16 cellular contexts compared by ENCODE assay signal in the genomic region with DNA sequence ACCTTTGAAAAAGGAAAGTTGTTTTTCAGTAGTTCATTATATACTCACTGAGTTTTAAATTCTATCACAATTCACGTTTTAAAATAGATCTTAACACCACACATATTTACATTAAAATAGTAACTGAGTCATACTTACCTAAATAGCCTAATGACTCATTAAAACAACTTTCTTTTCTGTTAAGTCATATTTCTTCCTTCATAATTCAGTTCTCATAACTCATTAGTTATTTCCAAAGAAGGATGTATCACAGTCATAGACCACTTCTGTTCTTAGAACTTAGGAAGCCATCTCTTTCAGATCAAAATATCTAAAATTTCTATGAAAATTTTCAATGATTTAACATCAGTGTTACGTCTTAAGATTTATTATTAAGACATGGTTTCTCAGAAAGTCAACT.
DNase-seq lines count a peak whose midpoint lies in the region; FAIRE-seq and TF ChIP-seq lines count a peak whose summit lies in the region.
"Had no signal": no experiment of that assay in that cellular context is flagged by ENCODE, and none has a peak within 500 bp of the region (broad histone marks: within the 10 kb centered on the region; RNA-seq: fewer than 3 reads in every experiment).

No MANE protein-coding gene starts in this region.

- DNase-seq in MCF 10A (ENCODE audit: unreplicated experiment) (peak; percentile 35), breast epithelium (ENCODE audit: low spot score in 2 of 2) (no peak), fibroblast of the aortic adventitia (ENCODE audit: low read depth) (peak; percentile 19), neural progenitor cell (ENCODE audit: low spot score) (no peak), GM12891 (ENCODE audit: insufficient read length, low spot score) (no peak), DMS79 treated with DMSO at 0.1 percent for 48 hours (lab: John Stamatoyannopoulos, UW) (no peak), CD1c-positive myeloid dendritic cell (ENCODE audit: extremely low spot score) (no peak)
- no peak for DNase-seq in activated T-helper 1 cell treated with anti-CD3 and anti-CD28 coated beads, Interleukin-12 subunit alpha, Interleukin-12 subunit beta, Interleukin-2, Interleukin-4 antibody, amounts not matched to agents 30 ng/mL and 10 ng/mL and 1 ng/mL, durations not matched to agents 14 hours and 24 hours and 36 hours (ENCODE audit: low spot score)
- DNase-seq: activated CD4-positive, alpha-beta T cell treated with anti-CD3 and anti-CD28 coated beads for 48 hours; activated effector memory CD4-positive, alpha-beta T cell treated with Interleukin-2 at 50 U/mL for 16 hours; AML-193; DMS153; kidney; NCI-H774; substantia nigra had no signal

- no peak for TF ChIP-seq CTCF in MCF 10A (IDR thresholded peaks at IDR 0.05; ENCODE audit: unreplicated experiment)
- no peak for TF ChIP-seq CTCF in breast epithelium (IDR thresholded peaks at IDR 0.05)
- no peak for TF ChIP-seq CTCF in fibroblast of the aortic adventitia (IDR thresholded peaks at IDR 0.05; ENCODE audit: insufficient read depth, low read length)
- no peak for TF ChIP-seq CTCF in neural progenitor cell (IDR thresholded peaks at IDR 0.05)

- H3K79me2 ChIP-seq in neural progenitor cell (ENCODE audit: low read depth): no peaks in the 10 kb centered on the region

- no peaks in the 10 kb centered on the region for H3K9me3 Mint-ChIP-seq in MCF 10A (ENCODE audit: unreplicated experiment)
- peaks cover 21% of the 10 kb centered on the region for H3K9me3 Mint-ChIP-seq in activated T-helper 1 cell treated with anti-CD3 and anti-CD28 coated beads, Interleukin-12 subunit alpha, Interleukin-12 subunit beta, Interleukin-2, Interleukin-4 antibody, amounts not matched to agents 30 ng/mL and 10 ng/mL and 1 ng/mL, durations not matched to agents 14 hours and 24 hours and 36 hours
- H3K9me3 Mint-ChIP-seq in neural progenitor cell: no peaks in the 10 kb centered on the region

- no peaks in the 10 kb centered on the region for H3K27me3 ChIP-seq in breast epithelium
- H3K27me3 ChIP-seq in neural progenitor cell: no peaks in the 10 kb centered on the region
- H3K27me3 ChIP-seq: cardiac muscle cell had no signal

- peaks cover 10% of the 10 kb centered on the region for H3K4me1 Mint-ChIP-seq in MCF 10A (ENCODE audit: insufficient read depth, unreplicated experiment)
- peaks cover 27% of the 10 kb centered on the region for H3K4me1 Mint-ChIP-seq in activated T-helper 1 cell treated with anti-CD3 and anti-CD28 coated beads, Interleukin-12 subunit alpha, Interleukin-12 subunit beta, Interleukin-2, Interleukin-4 antibody, amounts not matched to agents 30 ng/mL and 10 ng/mL and 1 ng/mL, durations not matched to agents 14 hours and 24 hours and 36 hours (ENCODE audit: low read depth)
- no peaks in the 10 kb centered on the region for H3K4me1 Mint-ChIP-seq in neural progenitor cell

- H2AFZ ChIP-seq in neural progenitor cell (replicated peaks): no peak overlapping the region

- TF ChIP-seq POLR2A in breast epithelium (IDR thresholded peaks at IDR 0.05) (no peak), GM12891 (IDR thresholded peaks at IDR 0.05; ENCODE audit: low read depth, low read length) (no peak)

- BruUV-seq in MCF 10A (replicated peaks; lab: Mats Ljungman, UMichigan): no TSS peak

- H3K36me3 ChIP-seq in breast epithelium (no peaks in the 10 kb centered on the region), neural progenitor cell (no peaks in the 10 kb centered on the region)
- H3K36me3 ChIP-seq: cardiac muscle cell had no signal

- POLR2A ChIA-PET in MCF 10A (lab: Yijun Ruan, JAX): no interaction called here

- H3K4me3 Mint-ChIP-seq in MCF 10A (ENCODE audit: unreplicated experiment) (no peak overlapping the region), neural progenitor cell (no peak overlapping the region)
- H3K4me3 Mint-ChIP-seq in activated T-helper 1 cell treated with anti-CD3 and anti-CD28 coated beads, Interleukin-12 subunit alpha, Interleukin-12 subunit beta, Interleukin-2, Interleukin-4 antibody, amounts not matched to agents 30 ng/mL and 10 ng/mL and 1 ng/mL, durations not matched to agents 14 hours and 24 hours and 36 hours: no peak overlapping the region

- H3K27me3 Mint-ChIP-seq in MCF 10A (ENCODE audit: insufficient read depth, unreplicated experiment) (no peaks in the 10 kb centered on the region), neural progenitor cell (ENCODE audit: insufficient read depth, low read depth) (peaks cover 2% of the 10 kb centered on the region)
- H3K27me3 Mint-ChIP-seq in activated T-helper 1 cell treated with anti-CD3 and anti-CD28 coated beads, Interleukin-12 subunit alpha, Interleukin-12 subunit beta, Interleukin-2, Interleukin-4 antibody, amounts not matched to agents 30 ng/mL and 10 ng/mL and 1 ng/mL, durations not matched to agents 14 hours and 24 hours and 36 hours (ENCODE audit: insufficient read depth): no peaks in the 10 kb centered on the region

- CTCF ChIA-PET in MCF 10A (lab: Yijun Ruan, JAX): interaction anchor here (0.7 kb wide), 1 partner anchor 62 kb away, joined by 3 read pairs; no protein-coding TSS in a partner anchor

- intact Hi-C loops in MCF 10A (cut with micrococcal nuclease) (no loop called here), breast epithelium (cut with DNase I; ENCODE audit: low total_unique reads) (no loop called here)
- intact Hi-C loops in activated T-helper 1 cell treated with anti-CD3 and anti-CD28 coated beads, Interleukin-12 subunit alpha, Interleukin-12 subunit beta, Interleukin-2, Interleukin-4 antibody, amounts not matched to agents 30 ng/mL and 10 ng/mL and 1 ng/mL, durations not matched to agents 14 hours and 24 hours and 36 hours (cut with micrococcal nuclease): loop anchor here (1.0 to 5.0 kb wide), 5 partner anchors 173 to 978 kb away; a partner anchor contains a TSS

- H3K4me3 ChIP-seq in breast epithelium (no peak overlapping the region), fibroblast of the aortic adventitia (ENCODE audit: low read depth, low read length) (no peak overlapping the region), neural progenitor cell (no peak overlapping the region)
- H3K4me3 ChIP-seq: cardiac muscle cell had no signal

- H3K4me2 ChIP-seq in neural progenitor cell: no peak overlapping the region

- H3K9ac ChIP-seq in neural progenitor cell: no peak overlapping the region

- no peaks in the 10 kb centered on the region for H3K4me1 ChIP-seq in breast epithelium
- H3K4me1 ChIP-seq in neural progenitor cell: no peaks in the 10 kb centered on the region

- H3K27ac Mint-ChIP-seq in MCF 10A (ENCODE audit: low read depth, unreplicated experiment) (no peak overlapping the region), neural progenitor cell (no peak overlapping the region)
- H3K27ac Mint-ChIP-seq in activated T-helper 1 cell treated with anti-CD3 and anti-CD28 coated beads, Interleukin-12 subunit alpha, Interleukin-12 subunit beta, Interleukin-2, Interleukin-4 antibody, amounts not matched to agents 30 ng/mL and 10 ng/mL and 1 ng/mL, durations not matched to agents 14 hours and 24 hours and 36 hours: peak overlapping the region; percentile 46

- H3K36me3 Mint-ChIP-seq in MCF 10A (ENCODE audit: insufficient read depth, unreplicated experiment): no peaks in the 10 kb centered on the region
- H3K36me3 Mint-ChIP-seq in activated T-helper 1 cell treated with anti-CD3 and anti-CD28 coated beads, Interleukin-12 subunit alpha, Interleukin-12 subunit beta, Interleukin-2, Interleukin-4 antibody, amounts not matched to agents 30 ng/mL and 10 ng/mL and 1 ng/mL, durations not matched to agents 14 hours and 24 hours and 36 hours (ENCODE audit: low read depth): peaks cover 6% of the 10 kb centered on the region
- no peaks in the 10 kb centered on the region for H3K36me3 Mint-ChIP-seq in neural progenitor cell

- no peaks in the 10 kb centered on the region for H3K9me3 ChIP-seq in breast epithelium
- H3K9me3 ChIP-seq in neural progenitor cell (ENCODE audit: low read depth): no peaks in the 10 kb centered on the region

- FAIRE-seq in GM12891 (lab: Jason Lieb, UNC): no peak

- H4K20me1 ChIP-seq in neural progenitor cell (ENCODE audit: low read depth): no peaks in the 10 kb centered on the region

- no peak overlapping the region for H3K27ac ChIP-seq in breast epithelium
- H3K27ac ChIP-seq in neural progenitor cell: no peak overlapping the region
- H3K27ac ChIP-seq: cardiac muscle cell had no signal

- H3F3A ChIP-seq in neural progenitor cell (ENCODE audit: low read depth): no peaks in the 10 kb centered on the region

TF ChIP-seq in GM12891, 5 proteins besides CTCF, POLR2A, EP300 and RAD21:
- TF ChIP-seq SPI1 (IDR thresholded peaks at IDR 0.05; ENCODE audit: low read depth, low read length): no peak
- TF ChIP-seq POLR2AphosphoS5 (IDR thresholded peaks at IDR 0.05; ENCODE audit: low read depth, low read length): no peak
- no peak for TF ChIP-seq PAX5 (IDR thresholded peaks at IDR 0.05; ENCODE audit: insufficient read depth, low read length, severe bottlenecking)
- TF ChIP-seq TAF1 (IDR thresholded peaks at IDR 0.05; ENCODE audit: low read depth, low read length): no peak
- TF ChIP-seq POU2F2 (IDR thresholded peaks at IDR 0.05; ENCODE audit: low read depth, low read length): no peak

Comparison
In these comparisons a context has a peak if more than half of its experiments do, and no peak if none do; other contexts are left out.
1. DNase-seq: peak in MCF 10A (single experiment) and fibroblast of the aortic adventitia (single experiment); none in breast epithelium (0 of 2), activated T-helper 1 cell treated with anti-CD3 and anti-CD28 coated beads, Interleukin-12 subunit alpha, Interleukin-12 subunit beta, Interleukin-2, Interleukin-4 antibody, amounts not matched to agents 30 ng/mL and 10 ng/mL and 1 ng/mL, durations not matched to agents 14 hours and 24 hours and 36 hours (single experiment), neural progenitor cell (single experiment), GM12891 (single experiment), DMS79 treated with DMSO at 0.1 percent for 48 hours (single experiment) and CD1c-positive myeloid dendritic cell (single experiment).